In the genomic region with DNA sequence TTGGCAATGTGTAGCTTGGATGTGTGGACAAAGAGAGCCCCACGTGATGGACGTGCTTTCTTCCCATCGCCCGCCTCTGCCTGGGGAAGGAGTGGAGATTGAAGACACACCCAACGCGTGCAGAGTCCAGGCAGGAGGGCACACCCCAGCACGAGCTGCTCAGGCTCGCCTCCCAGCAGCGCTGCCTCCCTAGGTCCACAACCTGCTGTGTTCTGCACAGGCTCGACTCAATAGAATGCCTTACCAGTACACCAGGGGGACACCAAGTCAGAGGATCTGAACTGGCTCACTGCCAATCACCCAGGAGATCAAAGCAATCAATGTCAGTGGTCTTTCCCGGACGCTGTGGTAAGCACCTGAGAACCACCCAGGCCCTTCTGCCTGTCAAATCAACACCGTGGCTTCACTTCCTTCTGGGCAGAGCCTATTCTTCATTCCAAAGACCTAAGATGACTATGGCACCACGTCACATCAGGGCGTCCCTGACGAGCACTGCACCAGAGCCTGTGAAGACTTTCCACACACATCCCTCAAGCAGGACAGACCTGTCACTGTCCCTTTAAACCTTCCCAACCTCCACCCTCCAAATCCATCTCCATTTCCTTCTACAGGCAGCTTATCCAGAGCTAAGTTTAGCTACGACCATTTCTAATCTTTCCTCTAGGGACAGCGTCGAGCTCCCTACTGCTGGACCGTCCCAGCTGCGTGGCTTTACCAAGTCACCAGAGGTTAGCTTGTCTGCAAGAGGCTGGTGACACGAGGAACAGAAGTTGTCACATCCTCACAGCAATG, we compare ENCODE assay signal across 1 cellular context.
TF ChIP-seq lines count a peak whose summit lies in the region.

No MANE protein-coding gene starts in this region.

TF ChIP-seq in SK-N-SH, 30 proteins besides CTCF, POLR2A, EP300 and RAD21 (continued from another document):
- TF ChIP-seq, protein P1, sequence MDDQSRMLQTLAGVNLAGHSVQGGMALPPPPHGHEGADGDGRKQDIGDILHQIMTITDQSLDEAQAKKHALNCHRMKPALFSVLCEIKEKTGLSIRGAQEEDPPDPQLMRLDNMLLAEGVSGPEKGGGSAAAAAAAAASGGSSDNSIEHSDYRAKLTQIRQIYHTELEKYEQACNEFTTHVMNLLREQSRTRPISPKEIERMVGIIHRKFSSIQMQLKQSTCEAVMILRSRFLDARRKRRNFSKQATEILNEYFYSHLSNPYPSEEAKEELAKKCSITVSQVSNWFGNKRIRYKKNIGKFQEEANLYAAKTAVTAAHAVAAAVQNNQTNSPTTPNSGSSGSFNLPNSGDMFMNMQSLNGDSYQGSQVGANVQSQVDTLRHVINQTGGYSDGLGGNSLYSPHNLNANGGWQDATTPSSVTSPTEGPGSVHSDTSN (IDR thresholded peaks at IDR 0.05), result no peak
- TF ChIP-seq, protein P2, sequence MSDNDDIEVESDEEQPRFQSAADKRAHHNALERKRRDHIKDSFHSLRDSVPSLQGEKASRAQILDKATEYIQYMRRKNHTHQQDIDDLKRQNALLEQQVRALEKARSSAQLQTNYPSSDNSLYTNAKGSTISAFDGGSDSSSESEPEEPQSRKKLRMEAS (IDR thresholded peaks at IDR 0.05; ENCODE audit: low read depth), result no peak
- TF ChIP-seq GATA2 (CRISPR knock-in tag; IDR thresholded peaks at IDR 0.05) (no peak), FOSL2 (IDR thresholded peaks at IDR 0.05; ENCODE audit: borderline replicate concordance, low read depth) (no peak), REST (IDR thresholded peaks at IDR 0.05; ENCODE audit: low read depth, low read length) (no peak), NRF1 (IDR thresholded peaks at IDR 0.05; ENCODE audit: low read depth, low read length) (no peak), RXRA (IDR thresholded peaks at IDR 0.05; ENCODE audit: borderline replicate concordance, low read depth) (no peak), GABPA (IDR thresholded peaks at IDR 0.05; ENCODE audit: low read depth) (no peak), TCF12 (IDR thresholded peaks at IDR 0.05) (no peak), MEF2A (IDR thresholded peaks at IDR 0.05; ENCODE audit: borderline replicate concordance, low read depth) (no peak), FOXJ3 (CRISPR knock-in tag; IDR thresholded peaks at IDR 0.05) (no peak), USF1 (IDR thresholded peaks at IDR 0.05; ENCODE audit: borderline replicate concordance, low read depth) (no peak), POLR2AphosphoS5 (IDR thresholded peaks at IDR 0.05; ENCODE audit: low read depth, low read length) (no peak), MXI1 (IDR thresholded peaks at IDR 0.05; ENCODE audit: low read depth, low read length) (peak; percentile 55)
- TF ChIP-seq, protein P3, sequence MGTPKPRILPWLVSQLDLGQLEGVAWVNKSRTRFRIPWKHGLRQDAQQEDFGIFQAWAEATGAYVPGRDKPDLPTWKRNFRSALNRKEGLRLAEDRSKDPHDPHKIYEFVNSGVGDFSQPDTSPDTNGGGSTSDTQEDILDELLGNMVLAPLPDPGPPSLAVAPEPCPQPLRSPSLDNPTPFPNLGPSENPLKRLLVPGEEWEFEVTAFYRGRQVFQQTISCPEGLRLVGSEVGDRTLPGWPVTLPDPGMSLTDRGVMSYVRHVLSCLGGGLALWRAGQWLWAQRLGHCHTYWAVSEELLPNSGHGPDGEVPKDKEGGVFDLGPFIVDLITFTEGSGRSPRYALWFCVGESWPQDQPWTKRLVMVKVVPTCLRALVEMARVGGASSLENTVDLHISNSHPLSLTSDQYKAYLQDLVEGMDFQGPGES (IDR thresholded peaks at IDR 0.05; ENCODE audit: low read depth, low read length), result no peak
